18 cellular contexts compared by ENCODE assay signal in the genomic region with DNA sequence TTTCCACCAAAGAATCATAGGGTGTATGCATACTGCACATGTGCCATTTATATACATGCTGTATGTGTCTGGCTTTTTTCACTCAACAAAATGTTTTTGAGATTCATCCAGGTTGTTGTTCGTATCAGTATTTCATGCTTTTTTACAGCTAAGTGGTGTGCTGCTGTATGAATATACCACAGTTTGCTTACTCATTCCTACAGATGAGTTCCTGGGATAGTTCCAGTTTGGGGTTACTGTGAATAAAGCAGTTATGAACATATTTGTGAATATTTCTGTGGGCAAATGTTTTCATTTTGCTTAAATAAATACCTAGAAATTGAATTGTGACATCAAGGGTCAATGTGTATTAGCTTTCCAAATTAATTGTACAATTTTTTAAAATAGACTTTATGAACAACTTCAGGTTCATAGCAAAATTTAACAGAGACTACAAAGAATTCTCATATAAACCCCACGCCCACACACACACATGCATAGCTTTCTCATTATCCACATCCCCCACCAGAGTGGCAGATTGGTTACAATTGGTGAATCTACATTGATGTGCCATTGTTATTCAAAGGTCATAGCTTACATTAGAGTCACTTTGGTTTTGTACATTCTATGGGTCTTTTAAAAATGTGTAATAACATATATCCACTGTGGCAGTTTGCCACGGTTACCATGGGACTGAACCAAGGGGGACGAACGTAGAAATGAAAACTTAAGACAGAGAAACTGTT. TPM values are rescaled to one million over a fixed set of nuclear protein-coding genes. Genes with fewer than 3 reads are reported as not detected.
"Had no signal": no experiment of that assay in that cellular context is flagged by ENCODE, and none has a peak within 500 bp of the region (broad histone marks: within the 10 kb centered on the region; RNA-seq: fewer than 3 reads in every experiment).

No MANE protein-coding gene starts in this region.

- H3K4me1 Mint-ChIP-seq: activated CD4-positive, alpha-beta memory T cell treated with anti-CD3 and anti-CD28 coated beads, Interleukin-2, amount 10 ng/mL, durations not matched to agents 7 days and 5 days had no signal

- H3K27me3 ChIP-seq: body of pancreas, esophagus squamous epithelium, gastroesophageal sphincter, hepatocyte, right atrium auricular region, vagina had no signal

- H3K79me2 ChIP-seq: hepatocyte had no signal

- H3K4me3 Mint-ChIP-seq: activated CD4-positive, alpha-beta memory T cell treated with anti-CD3 and anti-CD28 coated beads, Interleukin-2, amount 10 ng/mL, durations not matched to agents 7 days and 5 days; activated T-helper 1 cell treated with anti-CD3 and anti-CD28 coated beads, Interleukin-12 subunit alpha, Interleukin-12 subunit beta, Interleukin-2, Interleukin-4 antibody, amounts not matched to agents 30 ng/mL and 10 ng/mL and 1 ng/mL, durations not matched to agents 14 hours and 24 hours and 36 hours; naive B cell; stimulated activated effector memory CD8-positive, alpha-beta T cell treated with anti-CD3 and anti-CD28 coated beads, Interleukin-12 subunit alpha, Interleukin-12 subunit beta, amount 100 ng/mL, for 72 hours had no signal

- H3K4me1 ChIP-seq: body of pancreas, right atrium auricular region had no signal

- H3K27ac Mint-ChIP-seq: activated CD4-positive, alpha-beta memory T cell treated with anti-CD3 and anti-CD28 coated beads, Interleukin-2, amount 10 ng/mL, durations not matched to agents 7 days and 5 days; activated T-helper 1 cell treated with anti-CD3 and anti-CD28 coated beads, Interleukin-12 subunit alpha, Interleukin-12 subunit beta, Interleukin-2, Interleukin-4 antibody, amounts not matched to agents 30 ng/mL and 10 ng/mL and 1 ng/mL, durations not matched to agents 14 hours and 24 hours and 36 hours; naive B cell; stimulated activated effector memory CD8-positive, alpha-beta T cell treated with anti-CD3 and anti-CD28 coated beads, Interleukin-12 subunit alpha, Interleukin-12 subunit beta, amount 100 ng/mL, for 72 hours had no signal

- H3K9me3 ChIP-seq: body of pancreas, esophagus squamous epithelium, gastroesophageal sphincter, lower lobe of right lung, right atrium auricular region, tibial artery, vagina had no signal

- DNase-seq: activated CD4-positive, alpha-beta memory T cell treated with anti-CD3 and anti-CD28 coated beads, Interleukin-2, amount 10 ng/mL, durations not matched to agents 7 days and 5 days; activated CD4-positive, alpha-beta T cell treated with anti-CD3 and anti-CD28 coated beads for 1 hour; activated naive CD4-positive, alpha-beta T cell; body of pancreas; cerebellar nuclear complex; esophagus squamous epithelium; lower lobe of right lung; midbrain; naive B cell; posterior cingulate gyrus; tibial artery had no signal

- H3K4me3 ChIP-seq: body of pancreas, esophagus squamous epithelium, gastroesophageal sphincter, hepatocyte, lower lobe of right lung, right atrium auricular region, tibial artery, vagina had no signal

- ATAC-seq: body of pancreas; gastroesophageal sphincter; lower lobe of right lung; stimulated activated effector memory CD8-positive, alpha-beta T cell treated with anti-CD3 and anti-CD28 coated beads, Interleukin-12 subunit alpha, Interleukin-12 subunit beta, amount 100 ng/mL, for 72 hours had no signal

- H3K36me3 Mint-ChIP-seq: naive B cell; stimulated activated effector memory CD8-positive, alpha-beta T cell treated with anti-CD3 and anti-CD28 coated beads, Interleukin-12 subunit alpha, Interleukin-12 subunit beta, amount 100 ng/mL, for 72 hours had no signal

- H3K4me2 ChIP-seq: hepatocyte had no signal

- H3K9me3 Mint-ChIP-seq: activated CD4-positive, alpha-beta memory T cell treated with anti-CD3 and anti-CD28 coated beads, Interleukin-2, amount 10 ng/mL, durations not matched to agents 7 days and 5 days; activated T-helper 1 cell treated with anti-CD3 and anti-CD28 coated beads, Interleukin-12 subunit alpha, Interleukin-12 subunit beta, Interleukin-2, Interleukin-4 antibody, amounts not matched to agents 30 ng/mL and 10 ng/mL and 1 ng/mL, durations not matched to agents 14 hours and 24 hours and 36 hours; stimulated activated effector memory CD8-positive, alpha-beta T cell treated with anti-CD3 and anti-CD28 coated beads, Interleukin-12 subunit alpha, Interleukin-12 subunit beta, amount 100 ng/mL, for 72 hours had no signal

- H3K27ac ChIP-seq: body of pancreas, esophagus squamous epithelium, gastroesophageal sphincter, hepatocyte, lower lobe of right lung, right atrium auricular region, tibial artery, vagina had no signal

- H3K36me3 ChIP-seq: esophagus squamous epithelium, gastroesophageal sphincter, lower lobe of right lung, right atrium auricular region, tibial artery, vagina had no signal

- H2AFZ ChIP-seq: hepatocyte had no signal

RNA-seq across cellular contexts. Expression of a gene that starts 6.9 kb away (rescaled TPM):
- total RNA-seq: activated CD4-positive, alpha-beta memory T cell treated with anti-CD3 and anti-CD28 coated beads, Interleukin-2, amount 10 ng/mL, durations not matched to agents 7 days and 5 days; activated T-helper 1 cell treated with anti-CD3 and anti-CD28 coated beads, Interleukin-12 subunit alpha, Interleukin-12 subunit beta, Interleukin-2, Interleukin-4 antibody, amounts not matched to agents 30 ng/mL and 10 ng/mL and 1 ng/mL, durations not matched to agents 14 hours and 24 hours and 36 hours; body of pancreas; dermis microvascular lymphatic vessel endothelial cell had no signal

RNA-seq across cellular contexts. Expression of a gene that starts 20.2 kb away (rescaled TPM):
- total RNA-seq: activated CD4-positive, alpha-beta memory T cell treated with anti-CD3 and anti-CD28 coated beads, Interleukin-2, amount 10 ng/mL, durations not matched to agents 7 days and 5 days; activated T-helper 1 cell treated with anti-CD3 and anti-CD28 coated beads, Interleukin-12 subunit alpha, Interleukin-12 subunit beta, Interleukin-2, Interleukin-4 antibody, amounts not matched to agents 30 ng/mL and 10 ng/mL and 1 ng/mL, durations not matched to agents 14 hours and 24 hours and 36 hours had no signal

RNA-seq across cellular contexts. Expression of a gene that starts 26.4 kb away (rescaled TPM):
- total RNA-seq: activated CD4-positive, alpha-beta memory T cell treated with anti-CD3 and anti-CD28 coated beads, Interleukin-2, amount 10 ng/mL, durations not matched to agents 7 days and 5 days; activated T-helper 1 cell treated with anti-CD3 and anti-CD28 coated beads, Interleukin-12 subunit alpha, Interleukin-12 subunit beta, Interleukin-2, Interleukin-4 antibody, amounts not matched to agents 30 ng/mL and 10 ng/mL and 1 ng/mL, durations not matched to agents 14 hours and 24 hours and 36 hours; body of pancreas; dermis microvascular lymphatic vessel endothelial cell; lower lobe of right lung; right atrium auricular region had no signal

RNA-seq across cellular contexts. Expression of a gene that starts 48.1 kb away (rescaled TPM):
- total RNA-seq: activated CD4-positive, alpha-beta memory T cell treated with anti-CD3 and anti-CD28 coated beads, Interleukin-2, amount 10 ng/mL, durations not matched to agents 7 days and 5 days; activated T-helper 1 cell treated with anti-CD3 and anti-CD28 coated beads, Interleukin-12 subunit alpha, Interleukin-12 subunit beta, Interleukin-2, Interleukin-4 antibody, amounts not matched to agents 30 ng/mL and 10 ng/mL and 1 ng/mL, durations not matched to agents 14 hours and 24 hours and 36 hours; body of pancreas; dermis microvascular lymphatic vessel endothelial cell; hepatocyte; lower lobe of right lung; right atrium auricular region had no signal

RNA-seq across cellular contexts. Expression of a gene that starts 52.9 kb away (rescaled TPM):
- total RNA-seq: activated CD4-positive, alpha-beta memory T cell treated with anti-CD3 and anti-CD28 coated beads, Interleukin-2, amount 10 ng/mL, durations not matched to agents 7 days and 5 days; activated T-helper 1 cell treated with anti-CD3 and anti-CD28 coated beads, Interleukin-12 subunit alpha, Interleukin-12 subunit beta, Interleukin-2, Interleukin-4 antibody, amounts not matched to agents 30 ng/mL and 10 ng/mL and 1 ng/mL, durations not matched to agents 14 hours and 24 hours and 36 hours; body of pancreas; dermis microvascular lymphatic vessel endothelial cell; esophagus squamous epithelium; gastroesophageal sphincter; hepatocyte; lower lobe of right lung; right atrium auricular region; vagina had no signal
- polyA plus RNA-seq: hepatocyte had no signal
